In the genomic region with DNA sequence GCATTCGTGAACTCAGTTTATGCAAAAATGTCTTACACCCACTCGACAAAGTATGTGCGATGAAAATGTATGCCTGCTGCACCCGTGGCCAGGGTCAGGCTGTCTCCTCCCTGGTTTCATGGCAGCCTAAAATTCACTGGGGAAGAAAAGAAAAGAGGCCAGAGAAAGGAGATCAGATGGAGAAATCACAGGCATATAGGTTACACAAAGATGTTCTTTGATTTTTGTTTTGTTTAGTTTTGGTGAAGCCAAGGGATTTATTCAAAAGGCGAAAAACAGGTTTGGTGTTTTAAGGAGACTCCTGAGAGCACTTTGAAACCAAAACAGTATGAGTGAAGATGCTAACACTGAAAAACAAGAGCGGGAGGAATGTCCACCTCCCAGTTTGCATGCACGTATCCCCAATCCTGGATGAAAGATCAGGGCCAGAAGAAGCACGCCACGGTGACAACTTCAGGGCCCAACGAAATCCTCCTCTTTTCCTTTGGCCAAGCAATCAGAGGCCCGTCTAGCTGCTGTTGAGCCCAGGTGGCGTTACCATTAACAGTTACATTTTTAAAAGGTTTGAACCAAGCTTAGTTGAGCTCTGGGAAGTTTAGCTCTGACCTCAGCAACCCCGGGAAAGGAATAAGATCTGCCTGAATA, we compare ENCODE assay signal across 8 cellular contexts. TPM values are rescaled to one million over a fixed set of nuclear protein-coding genes. Genes with fewer than 3 reads are reported as not detected.
DNase-seq lines count a peak whose midpoint lies in the region; ATAC-seq lines count a peak whose summit lies in the region.

No MANE protein-coding gene starts in this region.

- peak overlapping the region; percentile 83 for H3K27ac ChIP-seq in substantia nigra (ENCODE audit: low read depth, low read length, poor library complexity, severe bottlenecking)

- ATAC-seq in HG02970 (IDR thresholded peaks at IDR 0.05; ENCODE audit: low FRiP score, unreplicated experiment), result no peak

- H3K9me3 Mint-ChIP-seq in activated naive CD4-positive, alpha-beta T cell treated with anti-CD3 and anti-CD28 coated beads for 36 hours, result no peaks in the 10 kb centered on the region
- no peaks in the 10 kb centered on the region for H3K9me3 Mint-ChIP-seq in activated CD4-positive, alpha-beta memory T cell treated with anti-CD3 and anti-CD28 coated beads for 36 hours

- no peaks in the 10 kb centered on the region for H3K36me3 Mint-ChIP-seq in activated naive CD4-positive, alpha-beta T cell treated with anti-CD3 and anti-CD28 coated beads for 36 hours (ENCODE audit: low read depth)
- H3K36me3 Mint-ChIP-seq in activated CD4-positive, alpha-beta memory T cell treated with anti-CD3 and anti-CD28 coated beads for 36 hours, result no peaks in the 10 kb centered on the region

- intact Hi-C loops in activated naive CD4-positive, alpha-beta T cell treated with anti-CD3 and anti-CD28 coated beads for 36 hours (cut with micrococcal nuclease), result loop anchor here (2.0 to 10.0 kb wide), 6 partner anchors 30 to 1704 kb away; a partner anchor contains a TSS
- intact Hi-C loops in activated CD4-positive, alpha-beta memory T cell treated with anti-CD3 and anti-CD28 coated beads for 36 hours (cut with micrococcal nuclease), result loop anchor here (2.0 to 10.0 kb wide), 4 partner anchors 58 to 546 kb away; a partner anchor contains a TSS

- peaks cover 3% of the 10 kb centered on the region for H3K27me3 Mint-ChIP-seq in activated naive CD4-positive, alpha-beta T cell treated with anti-CD3 and anti-CD28 coated beads for 36 hours (ENCODE audit: low read depth)
- peaks cover 2% of the 10 kb centered on the region for H3K27me3 Mint-ChIP-seq in activated CD4-positive, alpha-beta memory T cell treated with anti-CD3 and anti-CD28 coated beads for 36 hours

- POLR2A ChIA-PET in activated CD4-positive, alpha-beta memory T cell treated with anti-CD3 and anti-CD28 coated beads for 36 hours (lab: Charles Lee), result interaction anchor here (1.0 kb wide), 1 partner anchor 185 kb away, joined by 3 read pairs; a partner anchor contains a TSS

- CTCF ChIA-PET in activated naive CD4-positive, alpha-beta T cell treated with anti-CD3 and anti-CD28 coated beads for 36 hours (lab: Charles Lee), result interaction anchor here (0.7 to 2.5 kb wide), 2 partner anchors 10 to 33 kb away, joined by 3 to 8 read pairs; no protein-coding TSS in a partner anchor
- CTCF ChIA-PET in activated CD4-positive, alpha-beta memory T cell treated with anti-CD3 and anti-CD28 coated beads for 36 hours (lab: Charles Lee), result interaction anchor here (0.9 to 1.6 kb wide), 2 partner anchors 33 to 62 kb away, joined by 3 to 6 read pairs; no protein-coding TSS in a partner anchor

- peak overlapping the region; percentile 92 for H3K4me3 Mint-ChIP-seq in activated naive CD4-positive, alpha-beta T cell treated with anti-CD3 and anti-CD28 coated beads for 36 hours
- H3K4me3 Mint-ChIP-seq in activated CD4-positive, alpha-beta memory T cell treated with anti-CD3 and anti-CD28 coated beads for 36 hours, result peak overlapping the region; percentile 94

- H3K9me3 ChIP-seq in iPS-18c (ENCODE audit: control insufficient read depth, insufficient read depth, low read length), result no peaks in the 10 kb centered on the region

- peaks cover 58% of the 10 kb centered on the region for H3K4me1 Mint-ChIP-seq in activated naive CD4-positive, alpha-beta T cell treated with anti-CD3 and anti-CD28 coated beads for 36 hours (ENCODE audit: low read depth)
- H3K4me1 Mint-ChIP-seq in activated CD4-positive, alpha-beta memory T cell treated with anti-CD3 and anti-CD28 coated beads for 36 hours (ENCODE audit: low read depth), result peaks cover 52% of the 10 kb centered on the region

- no peak for DNase-seq in activated naive CD4-positive, alpha-beta T cell treated with anti-CD3 and anti-CD28 coated beads for 36 hours
- no peak for DNase-seq in activated naive CD4-positive, alpha-beta T cell treated with anti-CD3 and anti-CD28 coated beads, Interleukin-2, amount 50 U/mL, for 16 hours
- peak; percentile 27 for DNase-seq in activated CD4-positive, alpha-beta memory T cell treated with anti-CD3 and anti-CD28 coated beads for 36 hours
- DNase-seq in substantia nigra (lab: John Stamatoyannopoulos, UW), result no peak
- no peak for DNase-seq in NK-92 treated with Interleukin-12 subunit alpha and Interleukin-12 subunit beta, amount 100 ng/mL, for 24 hours (lab: John Stamatoyannopoulos, UW)
- DNase-seq in activated CD4-positive, CD25-positive, alpha-beta regulatory T cell treated with anti-CD3 and anti-CD28 coated beads, Interleukin-2, amount 50 U/mL, for 72 hours, result no peak

- peak overlapping the region; percentile 91 for H3K27ac Mint-ChIP-seq in activated naive CD4-positive, alpha-beta T cell treated with anti-CD3 and anti-CD28 coated beads for 36 hours
- peak overlapping the region; percentile 80 for H3K27ac Mint-ChIP-seq in activated CD4-positive, alpha-beta memory T cell treated with anti-CD3 and anti-CD28 coated beads for 36 hours

- peak overlapping the region; percentile 85 for H3K4me3 ChIP-seq in iPS-18c (ENCODE audit: insufficient read depth, low read depth, low read length)

RNA-seq across cellular contexts. Expression of a gene that starts 1.0 kb away (rescaled TPM):
- total RNA-seq in activated naive CD4-positive, alpha-beta T cell treated with anti-CD3 and anti-CD28 coated beads for 36 hours, result 10 to 100 TPM; 11.9 to 12.6 TPM
- 10 to 100 TPM; 10.9 to 11.6 TPM for total RNA-seq in activated CD4-positive, alpha-beta memory T cell treated with anti-CD3 and anti-CD28 coated beads for 36 hours
